In genomic region chr10:6144609-6145413, GRCh38 we compare ENCODE assay signal across 8 cellular contexts. TPM values are rescaled to one million over a fixed set of nuclear protein-coding genes. Genes with fewer than 3 reads are reported as not detected.
A peak's percentile ranks its signal among the peaks of the same experiment; 100 is the strongest.
DNase-seq lines count a peak whose midpoint lies in the region; ATAC-seq and TF ChIP-seq lines count a peak whose summit lies in the region.

No MANE protein-coding gene starts in this region.

- peak overlapping the region; percentile 82 to 89 (median 86) for H3K4me3 Mint-ChIP-seq in T-cell

- H3K27ac ChIP-seq in adrenal gland = peak overlapping the region in 4 of 5 donors; percentile 65 to 97 (median 82)
- H3K27ac ChIP-seq in left ventricle myocardium inferior (replicated peaks) = peak overlapping the region; percentile 91
- H3K27ac ChIP-seq in prostate gland = peak overlapping the region; percentile 68 to 70

- POLR2A ChIA-PET in T-cell (lab: Charles Lee) = interaction anchor here (0.6 to 1.0 kb wide), 5 partner anchors 9 to 265 kb away, joined by 3 to 9 read pairs (median 4); no protein-coding TSS in a partner anchor

- WGBS in adrenal gland, 4 donors = 0 to 1% (median 0%) methylated on average over 29 to 106 of the region's 106 CpGs
- under 1% methylated on average over 50 of the region's 106 CpGs for WGBS in prostate gland

- H3K36me3 ChIP-seq in adrenal gland (replicated peaks in 1 of 2) (no peaks in the 10 kb centered on the region), left ventricle myocardium inferior (peaks cover 5% of the 10 kb centered on the region), prostate gland (no peaks in the 10 kb centered on the region)

- ATAC-seq in GM21619 (IDR thresholded peaks at IDR 0.05; ENCODE audit: unreplicated experiment) (peak; percentile 56), T-cell (replicated peaks in 1 of 4) (peak; percentile 91 to 96 (median 93))

- no peak for TF ChIP-seq CTCF in adrenal gland (IDR thresholded peaks at IDR 0.05)
- TF ChIP-seq CTCF in left ventricle myocardium inferior (IDR thresholded peaks at IDR 0.05; ENCODE audit: borderline replicate concordance) = no peak
- TF ChIP-seq CTCF in prostate gland (IDR thresholded peaks at IDR 0.05) = no peak

- TF ChIP-seq RAD21 in Ishikawa (IDR thresholded peaks at IDR 0.05; ENCODE audit: low read depth) = no peak

- TF ChIP-seq POLR2A in adrenal gland (IDR thresholded peaks at IDR 0.05) (peak; percentile 26 to 75), prostate gland (IDR thresholded peaks at IDR 0.05) (peak; percentile 68)

- no peak for TF ChIP-seq EP300 in Ishikawa (IDR thresholded peaks at IDR 0.05; ENCODE audit: borderline replicate concordance)

- H3K9me3 ChIP-seq in adrenal gland (replicated peaks in 1 of 3) = no peaks in the 10 kb centered on the region
- H3K9me3 ChIP-seq in left ventricle myocardium inferior (replicated peaks) = no peaks in the 10 kb centered on the region
- no peaks in the 10 kb centered on the region for H3K9me3 ChIP-seq in prostate gland

- H3K4me3 ChIP-seq in adrenal gland = peak overlapping the region; percentile 51 to 82 (median 57)
- peak overlapping the region; percentile 98 for H3K4me3 ChIP-seq in left ventricle myocardium inferior
- H3K4me3 ChIP-seq in prostate gland = peak overlapping the region; percentile 69 to 71

- no peaks in the 10 kb centered on the region for H3K27me3 Mint-ChIP-seq in T-cell

- peaks cover 56 to 81% (median 68%) of the 10 kb centered on the region in 3 donors for H3K4me1 Mint-ChIP-seq in T-cell

- intact Hi-C loops in adrenal gland (cut with DNase I) (loop anchor here in 1 of 2 donors (10.0 kb wide), 1 partner anchor 50 kb away; no protein-coding TSS in a partner anchor), left ventricle myocardium inferior (cut with micrococcal nuclease) (no loop called here), prostate gland (cut with DNase I) (loop anchor here (5.0 kb wide), 1 partner anchor 57 kb away; the partner anchor contains the start of gene PFKFB3)

- H3K4me1 ChIP-seq in adrenal gland (replicated peaks in 1 of 2) (peaks cover 11 to 12% of the 10 kb centered on the region in 2 donors), left ventricle myocardium inferior (peaks cover 26% of the 10 kb centered on the region), prostate gland (replicated peaks) (no peaks in the 10 kb centered on the region)

- peak overlapping the region; percentile 87 to 90 for H3K27ac Mint-ChIP-seq in T-cell

- peak; percentile 85 for DNase-seq in EH (ENCODE audit: low read depth)
- DNase-seq in T-cell = peak; percentile 74 to 90 (median 84)
- DNase-seq in adrenal gland = peak; percentile 86 to 92 (median 89)
- peak; percentile 92 for DNase-seq in left ventricle myocardium inferior
- peak; percentile 82 for DNase-seq in prostate gland (ENCODE audit: low spot score)
- DNase-seq in ureter (ENCODE audit: low spot score) = peak; percentile 90

- H3K27me3 ChIP-seq in adrenal gland (no peaks in the 10 kb centered on the region), left ventricle myocardium inferior (ENCODE audit: low read depth) (no peaks in the 10 kb centered on the region), prostate gland (replicated peaks; ENCODE audit: insufficient read depth) (no peaks in the 10 kb centered on the region)

- H3K36me3 Mint-ChIP-seq in T-cell = no peaks in the 10 kb centered on the region

- H3K9me3 Mint-ChIP-seq in T-cell = no peaks in the 10 kb centered on the region

- CTCF ChIA-PET in T-cell (lab: Charles Lee) = interaction anchor here (0.6 to 1.6 kb wide), 6 partner anchors 9 to 1727 kb away, joined by 3 to 4 read pairs (median 4); partner anchors contain the start of gene PFKFB3 (in 1 of the 2)

TF ChIP-seq in Ishikawa, 13 proteins besides CTCF, POLR2A, EP300 and RAD21:
- TF ChIP-seq CREB1 (IDR thresholded peaks at IDR 0.05; ENCODE audit: low read depth) = no peak
- no peak for TF ChIP-seq YY1 (IDR thresholded peaks at IDR 0.05; ENCODE audit: low read depth)
- peak; percentile 17 for TF ChIP-seq ZBTB7A (IDR thresholded peaks at IDR 0.05; ENCODE audit: low read depth)
- TF ChIP-seq MAX (IDR thresholded peaks at IDR 0.05) = peak; percentile 88; the same call in 1 of the 2 replicates
- TF ChIP-seq TAF1 (IDR thresholded peaks at IDR 0.05; ENCODE audit: low read depth) = no peak
- peak; percentile 41; the same call in 1 of the 2 replicates for TF ChIP-seq NFIC (IDR thresholded peaks at IDR 0.05)
- no peak for TF ChIP-seq EGR1 (IDR thresholded peaks at IDR 0.05)
- TF ChIP-seq CEBPB (IDR thresholded peaks at IDR 0.05) = no peak
- no peak for TF ChIP-seq FOXM1 (IDR thresholded peaks at IDR 0.05; ENCODE audit: borderline replicate concordance, low read depth)
- no peak for TF ChIP-seq TCF12 (IDR thresholded peaks at IDR 0.05; ENCODE audit: low read depth)
- TF ChIP-seq, protein P1, sequence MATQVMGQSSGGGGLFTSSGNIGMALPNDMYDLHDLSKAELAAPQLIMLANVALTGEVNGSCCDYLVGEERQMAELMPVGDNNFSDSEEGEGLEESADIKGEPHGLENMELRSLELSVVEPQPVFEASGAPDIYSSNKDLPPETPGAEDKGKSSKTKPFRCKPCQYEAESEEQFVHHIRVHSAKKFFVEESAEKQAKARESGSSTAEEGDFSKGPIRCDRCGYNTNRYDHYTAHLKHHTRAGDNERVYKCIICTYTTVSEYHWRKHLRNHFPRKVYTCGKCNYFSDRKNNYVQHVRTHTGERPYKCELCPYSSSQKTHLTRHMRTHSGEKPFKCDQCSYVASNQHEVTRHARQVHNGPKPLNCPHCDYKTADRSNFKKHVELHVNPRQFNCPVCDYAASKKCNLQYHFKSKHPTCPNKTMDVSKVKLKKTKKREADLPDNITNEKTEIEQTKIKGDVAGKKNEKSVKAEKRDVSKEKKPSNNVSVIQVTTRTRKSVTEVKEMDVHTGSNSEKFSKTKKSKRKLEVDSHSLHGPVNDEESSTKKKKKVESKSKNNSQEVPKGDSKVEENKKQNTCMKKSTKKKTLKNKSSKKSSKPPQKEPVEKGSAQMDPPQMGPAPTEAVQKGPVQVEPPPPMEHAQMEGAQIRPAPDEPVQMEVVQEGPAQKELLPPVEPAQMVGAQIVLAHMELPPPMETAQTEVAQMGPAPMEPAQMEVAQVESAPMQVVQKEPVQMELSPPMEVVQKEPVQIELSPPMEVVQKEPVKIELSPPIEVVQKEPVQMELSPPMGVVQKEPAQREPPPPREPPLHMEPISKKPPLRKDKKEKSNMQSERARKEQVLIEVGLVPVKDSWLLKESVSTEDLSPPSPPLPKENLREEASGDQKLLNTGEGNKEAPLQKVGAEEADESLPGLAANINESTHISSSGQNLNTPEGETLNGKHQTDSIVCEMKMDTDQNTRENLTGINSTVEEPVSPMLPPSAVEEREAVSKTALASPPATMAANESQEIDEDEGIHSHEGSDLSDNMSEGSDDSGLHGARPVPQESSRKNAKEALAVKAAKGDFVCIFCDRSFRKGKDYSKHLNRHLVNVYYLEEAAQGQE (IDR thresholded peaks at IDR 0.05; ENCODE audit: low read depth) = no peak
- TF ChIP-seq USF1 (IDR thresholded peaks at IDR 0.05) = no peak
- no peak for TF ChIP-seq TEAD4 (IDR thresholded peaks at IDR 0.05)

RNA-seq across cellular contexts. Expression of gene RBM17, which starts 56.0 kb away (rescaled TPM):
- total RNA-seq in T-cell = 100 to 1,000 TPM; 119 to 148 (median 127) TPM
- 10 to 100 TPM; 31.9 to 72.1 (median 60.6) TPM for total RNA-seq in adrenal gland
- polyA plus RNA-seq in adrenal gland = 100 to 1,000 TPM in 2 of 3 donors, 10 to 100 TPM in 1; 92.4 to 123 (median 101) TPM
- total RNA-seq in left ventricle myocardium inferior = 56.1 TPM
- total RNA-seq in prostate gland = 10 to 100 TPM; 40.5 to 59.2 TPM
- total RNA-seq in ureter = 106 TPM

RNA-seq across cellular contexts. Expression of gene PFKFB3, which starts 57.9 kb away (rescaled TPM):
- total RNA-seq in T-cell (10 to 100 TPM; 48.7 to 99.2 (median 93.9) TPM), adrenal gland (10 to 100 TPM; 14.9 to 72.4 (median 37.0) TPM), left ventricle myocardium inferior (14.1 TPM), prostate gland (10 to 100 TPM; 24.3 to 52.7 TPM), ureter (62.2 TPM)
- 10 to 100 TPM in 2 of 3 donors, 1 to 10 TPM in 1; 8.4 to 20.8 (median 13.1) TPM for polyA plus RNA-seq in adrenal gland

Comparison
In these comparisons a context has a peak if more than half of its experiments do, and no peak if none do; other contexts are left out.
1. Peak in every context shown above with its lines: DNase-seq, ATAC-seq, H3K4me3 ChIP-seq and H3K27ac ChIP-seq.